Comparison of ENCODE assay signal across 9 cellular contexts in genomic region chr17:33038740-33039139, GRCh38. TPM values are rescaled to one million over a fixed set of nuclear protein-coding genes. Genes with fewer than 3 reads are reported as not detected.
DNase-seq lines count a peak whose midpoint lies in the region; ATAC-seq and TF ChIP-seq lines count a peak whose summit lies in the region.
"Had no signal": no experiment of that assay in that cellular context is flagged by ENCODE, and none has a peak within 500 bp of the region (broad histone marks: within the 10 kb centered on the region; RNA-seq: fewer than 3 reads in every experiment).

No MANE protein-coding gene starts in this region.

- no peaks in the 10 kb centered on the region for H3K4me1 ChIP-seq in OCI-LY3 (ENCODE audit: low read length)

- H3K9me3 Mint-ChIP-seq in activated naive CD4-positive, alpha-beta T cell treated with anti-CD3 and anti-CD28 coated beads for 36 hours, result no peaks in the 10 kb centered on the region

- no peaks in the 10 kb centered on the region for H3K4me1 Mint-ChIP-seq in activated naive CD4-positive, alpha-beta T cell treated with anti-CD3 and anti-CD28 coated beads for 36 hours (ENCODE audit: low read depth)

- H3K36me3 Mint-ChIP-seq in activated naive CD4-positive, alpha-beta T cell treated with anti-CD3 and anti-CD28 coated beads for 36 hours (ENCODE audit: low read depth), result no peaks in the 10 kb centered on the region

- H2AFZ ChIP-seq in OCI-LY3 (ENCODE audit: low read depth, low read length), result no peak overlapping the region

- H3K4me3 Mint-ChIP-seq in activated naive CD4-positive, alpha-beta T cell treated with anti-CD3 and anti-CD28 coated beads for 36 hours, result no peak overlapping the region
- H3K4me3 Mint-ChIP-seq: activated naive CD8-positive, alpha-beta T cell had no signal

- peaks cover 49% of the 10 kb centered on the region for H3K27me3 Mint-ChIP-seq in activated naive CD4-positive, alpha-beta T cell treated with anti-CD3 and anti-CD28 coated beads for 36 hours (ENCODE audit: low read depth)

- CTCF ChIA-PET in activated naive CD4-positive, alpha-beta T cell treated with anti-CD3 and anti-CD28 coated beads for 36 hours (lab: Charles Lee), result interaction anchor here (0.6 to 1.0 kb wide), 3 partner anchors 10 to 219 kb away, joined by 3 to 4 read pairs (median 3); no protein-coding TSS in a partner anchor

- peaks cover 57% of the 10 kb centered on the region for H3K27me3 ChIP-seq in OCI-LY3 (ENCODE audit: low read depth, low read length)

- H3K9ac ChIP-seq in OCI-LY3 (ENCODE audit: low read length), result no peak overlapping the region

- TF ChIP-seq POLR2A in erythroblast (IDR thresholded peaks at IDR 0.05; ENCODE audit: low read length), result no peak

- no peaks in the 10 kb centered on the region for H3K9me3 ChIP-seq in OCI-LY3 (ENCODE audit: insufficient read depth, low read length)

- no peaks in the 10 kb centered on the region for H3K36me3 ChIP-seq in OCI-LY3 (replicated peaks; ENCODE audit: low read depth, low read length)

- H4K20me1 ChIP-seq in OCI-LY3 (ENCODE audit: insufficient read depth, low read length), result no peaks in the 10 kb centered on the region

- TF ChIP-seq CTCF in OCI-LY3 (IDR thresholded peaks at IDR 0.05; ENCODE audit: low read depth, low read length), result peak; percentile 65
- no peak for TF ChIP-seq CTCF in omental fat pad (IDR thresholded peaks at IDR 0.05)

- intact Hi-C loops in activated naive CD4-positive, alpha-beta T cell treated with anti-CD3 and anti-CD28 coated beads for 36 hours (cut with micrococcal nuclease), result loop anchor here (10.0 kb wide), 1 partner anchor 636 kb away; no protein-coding TSS in a partner anchor

- DNase-seq in activated naive CD4-positive, alpha-beta T cell treated with anti-CD3 and anti-CD28 coated beads for 36 hours, result peak; percentile 41
- DNase-seq in activated naive CD4-positive, alpha-beta T cell treated with Interleukin-2 at 50 U/mL for 16 hours, result no peak
- DNase-seq in erythroblast (lab: John Stamatoyannopoulos, UW), result peak; percentile 27 to 47
- DNase-seq in omental fat pad (ENCODE audit: low spot score), result no peak

- peak; percentile 42 for ATAC-seq in omental fat pad (ENCODE audit: low FRiP score)
- no peak for ATAC-seq in GM21529 (IDR thresholded peaks at IDR 0.05; ENCODE audit: unreplicated experiment)
- ATAC-seq in GM18519 (IDR thresholded peaks at IDR 0.05; ENCODE audit: low FRiP score, unreplicated experiment), result no peak
- no peak for ATAC-seq in GM21360 (IDR thresholded peaks at IDR 0.05; ENCODE audit: unreplicated experiment)

- H3K4me2 ChIP-seq in OCI-LY3 (ENCODE audit: low read length), result no peak overlapping the region

- H3K4me3 ChIP-seq in OCI-LY3 (ENCODE audit: low read length), result no peak overlapping the region

- no peaks in the 10 kb centered on the region for H3K79me2 ChIP-seq in OCI-LY3 (ENCODE audit: low read length)

- H3K27ac ChIP-seq in OCI-LY3 (ENCODE audit: low read length), result no peak overlapping the region

- no peak overlapping the region for H3K27ac Mint-ChIP-seq in activated naive CD4-positive, alpha-beta T cell treated with anti-CD3 and anti-CD28 coated beads for 36 hours
- H3K27ac Mint-ChIP-seq: activated naive CD8-positive, alpha-beta T cell had no signal

RNA-seq across cellular contexts. Expression of gene SPACA3, which starts 47.1 kb away (rescaled TPM):
- total RNA-seq in activated naive CD4-positive, alpha-beta T cell treated with anti-CD3 and anti-CD28 coated beads for 36 hours, result not detected
- not detected for total RNA-seq in omental fat pad

Comparison
In these comparisons a context has a peak if more than half of its experiments do, and no peak if none do; other contexts are left out.
1. DNase-seq: peak in activated naive CD4-positive, alpha-beta T cell treated with anti-CD3 and anti-CD28 coated beads for 36 hours (single experiment) and erythroblast (2 of 2); none in activated naive CD4-positive, alpha-beta T cell treated with Interleukin-2 at 50 U/mL for 16 hours (single experiment) and omental fat pad (single experiment).